ENCODE assay signal across 30 cellular contexts in the genomic region with DNA sequence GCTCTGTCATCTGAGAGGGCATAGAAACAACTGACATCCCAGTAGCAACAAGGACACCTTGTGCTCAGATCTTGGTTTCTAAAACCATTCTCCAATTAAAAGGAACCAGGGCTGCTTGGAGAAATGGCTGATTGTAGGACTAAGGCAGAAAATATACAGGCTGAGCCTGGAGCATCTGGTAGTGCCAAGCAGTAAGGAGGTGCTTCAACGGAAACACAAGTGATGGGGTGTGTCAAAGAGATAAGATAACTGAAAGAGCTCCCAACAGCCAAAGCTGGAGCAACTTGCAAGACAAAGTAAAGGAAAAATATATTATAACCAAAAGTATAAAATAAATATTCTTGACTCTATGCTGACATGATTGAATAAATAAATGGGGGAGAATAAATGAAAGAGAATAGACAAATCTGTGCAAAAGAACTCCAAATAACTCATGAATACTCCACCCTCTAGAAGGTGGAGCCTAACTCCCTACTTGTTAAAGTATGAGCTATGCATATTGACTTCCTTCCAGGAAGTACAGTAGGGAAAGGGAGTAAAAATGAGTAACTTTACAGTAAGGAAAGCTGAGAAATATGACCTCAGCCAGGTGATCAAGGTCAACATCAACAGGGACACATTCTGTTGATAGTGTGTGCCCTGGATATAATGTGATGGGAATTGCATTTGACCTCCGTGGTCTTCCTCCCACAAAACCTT.
"Had no signal": no experiment of that assay in that cellular context is flagged by ENCODE, and none has a peak within 500 bp of the region (broad histone marks: within the 10 kb centered on the region; RNA-seq: fewer than 3 reads in every experiment).

No MANE protein-coding gene starts in this region.

- H3K27ac Mint-ChIP-seq: activated T-helper 1 cell treated with anti-CD3 and anti-CD28 coated beads, Interleukin-12 subunit alpha, Interleukin-12 subunit beta, Interleukin-2, Interleukin-4 antibody, amounts not matched to agents 30 ng/mL and 10 ng/mL and 1 ng/mL, durations not matched to agents 14 hours and 24 hours and 36 hours; mesothelial cell of epicardium; naive thymus-derived CD4-positive, alpha-beta T cell; progenitor cell of endocrine pancreas; stimulated activated naive B cell treated with anti-CD40 and anti-IgM and Interleukin-4, amounts not matched to agents 10 μg/mL and 1 μg/mL and 100 μg/mL, for 72 hours had no signal

- H3K36me3 Mint-ChIP-seq: mesothelial cell of epicardium; naive thymus-derived CD4-positive, alpha-beta T cell; stimulated activated naive B cell treated with anti-CD40 and anti-IgM and Interleukin-4, amounts not matched to agents 10 μg/mL and 1 μg/mL and 100 μg/mL, for 72 hours had no signal

- H3K36me3 ChIP-seq: breast epithelium, gastrocnemius medialis, ovary, right lobe of liver, stomach, thyroid gland, upper lobe of right lung had no signal

- H3K27ac ChIP-seq: breast epithelium, gastrocnemius medialis, ovary, right lobe of liver, skin epidermis, stomach, thyroid gland, upper lobe of right lung, VCaP had no signal

- H3K9me3 Mint-ChIP-seq: activated T-helper 1 cell treated with anti-CD3 and anti-CD28 coated beads, Interleukin-12 subunit alpha, Interleukin-12 subunit beta, Interleukin-2, Interleukin-4 antibody, amounts not matched to agents 30 ng/mL and 10 ng/mL and 1 ng/mL, durations not matched to agents 14 hours and 24 hours and 36 hours; central memory CD8-positive, alpha-beta T cell had no signal

- H3K4me1 ChIP-seq: breast epithelium, thyroid gland, upper lobe of right lung had no signal

- DNase-seq: activated CD4-positive, alpha-beta T cell treated with anti-CD3 and anti-CD28 coated beads for 4 hours; activated CD4-positive, alpha-beta T cell treated with anti-CD3 and anti-CD28 coated beads, Interleukin-2, amount 50 U/mL, for 4 hours; activated CD8-positive, alpha-beta memory T cell treated with anti-CD3 and anti-CD28 coated beads for 24 hours; activated gamma-delta T cell; activated naive CD4-positive, alpha-beta T cell treated with anti-CD3 and anti-CD28 coated beads, Interleukin-2, amount 50 U/mL, for 16 hours; amniotic stem cell; dermis blood vessel endothelial cell; effector CD4-positive, alpha-beta T cell; gastrocnemius medialis; glutamatergic neuron; islet precursor cell; left cardiac atrium; naive thymus-derived CD4-positive, alpha-beta T cell; ovary; right lobe of liver; stimulated activated CD4-positive, alpha-beta T cell treated with anti-CD3 and anti-CD28 coated beads, Interleukin-4, amount 100 ng/mL, for 4 hours; stimulated activated naive B cell treated with anti-CD40 and anti-IgM and Interleukin-4, amounts not matched to agents 10 μg/mL and 1 μg/mL and 100 μg/mL, for 72 hours; stomach; T-helper 2 cell; thyroid gland; upper lobe of right lung had no signal

- H3K4me3 Mint-ChIP-seq: activated T-helper 1 cell treated with anti-CD3 and anti-CD28 coated beads, Interleukin-12 subunit alpha, Interleukin-12 subunit beta, Interleukin-2, Interleukin-4 antibody, amounts not matched to agents 30 ng/mL and 10 ng/mL and 1 ng/mL, durations not matched to agents 14 hours and 24 hours and 36 hours; central memory CD8-positive, alpha-beta T cell; mesothelial cell of epicardium; naive thymus-derived CD4-positive, alpha-beta T cell; stimulated activated naive B cell treated with anti-CD40 and anti-IgM and Interleukin-4, amounts not matched to agents 10 μg/mL and 1 μg/mL and 100 μg/mL, for 72 hours had no signal

- H3K4me1 Mint-ChIP-seq: central memory CD8-positive, alpha-beta T cell; naive thymus-derived CD4-positive, alpha-beta T cell; stimulated activated naive B cell treated with anti-CD40 and anti-IgM and Interleukin-4, amounts not matched to agents 10 μg/mL and 1 μg/mL and 100 μg/mL, for 72 hours had no signal

- H3K27me3 ChIP-seq: breast epithelium, gastrocnemius medialis, ovary, right lobe of liver, stomach, thyroid gland, upper lobe of right lung had no signal

- H3K4me3 ChIP-seq: breast epithelium, gastrocnemius medialis, ovary, right lobe of liver, skin epidermis, stomach, thyroid gland, upper lobe of right lung had no signal

- H3K9me3 ChIP-seq: breast epithelium, gastrocnemius medialis, ovary, right lobe of liver, stomach, thyroid gland, upper lobe of right lung had no signal

- FAIRE-seq: colon, endometrium had no signal

- H3K27me3 Mint-ChIP-seq: progenitor cell of endocrine pancreas had no signal
